Comparison of ENCODE assay signal across 23 cellular contexts in genomic region chr3:16869606-16870005, GRCh38.
"Had no signal": no experiment of that assay in that cellular context is flagged by ENCODE, and none has a peak within 500 bp of the region (broad histone marks: within the 10 kb centered on the region; RNA-seq: fewer than 3 reads in every experiment).

No MANE protein-coding gene starts in this region.

- H3K27ac ChIP-seq: cardiac muscle cell, epithelial cell of prostate, foreskin keratinocyte, lower lobe of right lung, neural progenitor cell, sigmoid colon, thoracic aorta, WERI-Rb-1 had no signal

- H3K27me3 ChIP-seq: cardiac muscle cell, neural progenitor cell, sigmoid colon, spleen had no signal

- H3K9me3 Mint-ChIP-seq: activated CD4-positive, alpha-beta T cell treated with anti-CD3 and anti-CD28 coated beads, Interleukin-2, amount 10 ng/mL, durations not matched to agents 7 days and 5 days; activated CD8-positive, alpha-beta T cell treated with anti-CD3 and anti-CD28 coated beads for 36 hours; activated naive CD4-positive, alpha-beta T cell treated with anti-CD3 and anti-CD28 coated beads, Interleukin-2, amount 10 ng/mL, durations not matched to agents 7 days and 5 days; naive thymus-derived CD4-positive, alpha-beta T cell; neural progenitor cell; T-helper 2 cell treated with Interferon-gamma antibody and Interleukin-4, amounts not matched to agents 5 μg/mL and 100 μg/mL, for 36 hours; type B pancreatic cell had no signal

- H3K27me3 Mint-ChIP-seq: activated CD8-positive, alpha-beta T cell treated with anti-CD3 and anti-CD28 coated beads for 36 hours had no signal

- H3K36me3 Mint-ChIP-seq: activated CD8-positive, alpha-beta memory T cell treated with anti-CD3 and anti-CD28 coated beads, Interleukin-2, amount 10 ng/mL, durations not matched to agents 7 days and 5 days; activated naive CD4-positive, alpha-beta T cell treated with anti-CD3 and anti-CD28 coated beads, Interleukin-2, amount 10 ng/mL, durations not matched to agents 7 days and 5 days; neural progenitor cell; type B pancreatic cell had no signal

- H3K4me3 ChIP-seq: cardiac muscle cell, lower lobe of right lung, neural progenitor cell, sigmoid colon, spleen, thoracic aorta had no signal

- DNase-seq: activated CD4-positive, alpha-beta T cell treated with anti-CD3 and anti-CD28 coated beads, Interleukin-2, amount 10 ng/mL, durations not matched to agents 7 days and 5 days; activated CD4-positive, CD25-positive, alpha-beta regulatory T cell treated with anti-CD3 and anti-CD28 coated beads, Interleukin-2, amount 50 U/mL, for 72 hours; activated CD8-positive, alpha-beta memory T cell treated with anti-CD3 and anti-CD28 coated beads, Interleukin-2, amount 10 ng/mL, durations not matched to agents 7 days and 5 days; activated CD8-positive, alpha-beta T cell treated with anti-CD3 and anti-CD28 coated beads for 36 hours; activated effector memory CD4-positive, alpha-beta T cell treated with anti-CD3 and anti-CD28 coated beads, Interleukin-2, amount 50 U/mL, for 16 hours; activated naive CD4-positive, alpha-beta T cell treated with anti-CD3 and anti-CD28 coated beads, Interleukin-2, amount 10 ng/mL, durations not matched to agents 7 days and 5 days; activated T-cell treated with anti-CD3 and anti-CD28 coated beads for 4 hours; foreskin keratinocyte; lower lobe of right lung; naive thymus-derived CD4-positive, alpha-beta T cell; retina; sigmoid colon; spleen; stimulated activated CD4-positive, alpha-beta T cell treated with anti-CD3 and anti-CD28 coated beads, Interleukin-4, amount 100 ng/mL, for 1 hour; stimulated activated naive CD4-positive, alpha-beta T cell; WERI-Rb-1 had no signal

- H3K4me1 Mint-ChIP-seq: neural progenitor cell had no signal

- ATAC-seq: activated CD8-positive, alpha-beta memory T cell treated with anti-CD3 and anti-CD28 coated beads, Interleukin-2, amount 10 ng/mL, durations not matched to agents 7 days and 5 days; activated CD8-positive, alpha-beta T cell treated with anti-CD3 and anti-CD28 coated beads for 36 hours; foreskin keratinocyte; left lobe of liver; lower lobe of right lung; naive thymus-derived CD4-positive, alpha-beta T cell had no signal

- H3K4me3 Mint-ChIP-seq: activated CD4-positive, alpha-beta T cell treated with anti-CD3 and anti-CD28 coated beads, Interleukin-2, amount 10 ng/mL, durations not matched to agents 7 days and 5 days; activated CD8-positive, alpha-beta memory T cell treated with anti-CD3 and anti-CD28 coated beads, Interleukin-2, amount 10 ng/mL, durations not matched to agents 7 days and 5 days; activated CD8-positive, alpha-beta T cell treated with anti-CD3 and anti-CD28 coated beads for 36 hours; activated naive CD4-positive, alpha-beta T cell treated with anti-CD3 and anti-CD28 coated beads, Interleukin-2, amount 10 ng/mL, durations not matched to agents 7 days and 5 days; naive thymus-derived CD4-positive, alpha-beta T cell; neural progenitor cell; T-helper 2 cell treated with Interferon-gamma antibody and Interleukin-4, amounts not matched to agents 5 μg/mL and 100 μg/mL, for 36 hours; type B pancreatic cell had no signal

- H2AFZ ChIP-seq: neural progenitor cell had no signal

- H3K4me1 ChIP-seq: foreskin keratinocyte, lower lobe of right lung, sigmoid colon had no signal

- H3K27ac Mint-ChIP-seq: activated CD4-positive, alpha-beta T cell treated with anti-CD3 and anti-CD28 coated beads, Interleukin-2, amount 10 ng/mL, durations not matched to agents 7 days and 5 days; activated CD8-positive, alpha-beta memory T cell treated with anti-CD3 and anti-CD28 coated beads, Interleukin-2, amount 10 ng/mL, durations not matched to agents 7 days and 5 days; activated CD8-positive, alpha-beta T cell treated with anti-CD3 and anti-CD28 coated beads for 36 hours; activated naive CD4-positive, alpha-beta T cell treated with anti-CD3 and anti-CD28 coated beads, Interleukin-2, amount 10 ng/mL, durations not matched to agents 7 days and 5 days; naive thymus-derived CD4-positive, alpha-beta T cell; neural progenitor cell; T-helper 2 cell treated with Interferon-gamma antibody and Interleukin-4, amounts not matched to agents 5 μg/mL and 100 μg/mL, for 36 hours; type B pancreatic cell had no signal

- H3K9ac ChIP-seq: neural progenitor cell had no signal

- H3K36me3 ChIP-seq: cardiac muscle cell, lower lobe of right lung, neural progenitor cell, sigmoid colon, spleen, thoracic aorta, WERI-Rb-1 had no signal

- H3K4me2 ChIP-seq: neural progenitor cell had no signal

- H3K9me3 ChIP-seq: lower lobe of right lung, sigmoid colon, spleen, thoracic aorta had no signal
